ENCODE assay signal across 16 cellular contexts in genomic region chr13:106986687-106987434, GRCh38.
"Had no signal": no experiment of that assay in that cellular context is flagged by ENCODE, and none has a peak within 500 bp of the region (broad histone marks: within the 10 kb centered on the region; RNA-seq: fewer than 3 reads in every experiment).

No MANE protein-coding gene starts in this region.

- H3K27me3 ChIP-seq: adrenal gland, heart left ventricle had no signal

- H3K9me3 ChIP-seq: adrenal gland, heart left ventricle had no signal

- H3K4me3 ChIP-seq: adrenal gland, heart left ventricle, skin epidermis had no signal

- H3K4me1 ChIP-seq: adrenal gland had no signal

- H3K27ac ChIP-seq: adrenal gland, heart left ventricle, skin epidermis, WERI-Rb-1 had no signal

- DNase-seq: activated CD4-positive, alpha-beta T cell treated with anti-CD3 and anti-CD28 coated beads for 4 hours; activated CD8-positive, alpha-beta T cell treated with anti-CD3 and anti-CD28 coated beads for 36 hours; activated effector memory CD4-positive, alpha-beta T cell treated with Interleukin-2 at 50 U/mL for 16 hours; activated T-cell treated with anti-CD3 and anti-CD28 coated beads, Interleukin-2, amount 50 U/mL, for 4 hours; cortex of kidney; effector CD4-positive, alpha-beta T cell; naive thymus-derived CD8-positive, alpha-beta T cell; nucleus accumbens; stimulated activated CD4-positive, alpha-beta T cell treated with anti-CD3 and anti-CD28 coated beads, Interleukin-15, amount 100 ng/mL, for 24 hours; stimulated activated CD4-positive, alpha-beta T cell treated with anti-CD3 and anti-CD28 coated beads, Interleukin-4, amount 100 ng/mL, for 24 hours; stimulated activated naive CD4-positive, alpha-beta T cell treated with Interleukin-2 at 50 U/mL for 16 hours; substantia nigra; WERI-Rb-1 had no signal

- H3K36me3 ChIP-seq: adrenal gland, heart left ventricle, WERI-Rb-1 had no signal
